ENCODE assay signal across 18 cellular contexts in the genomic region with DNA sequence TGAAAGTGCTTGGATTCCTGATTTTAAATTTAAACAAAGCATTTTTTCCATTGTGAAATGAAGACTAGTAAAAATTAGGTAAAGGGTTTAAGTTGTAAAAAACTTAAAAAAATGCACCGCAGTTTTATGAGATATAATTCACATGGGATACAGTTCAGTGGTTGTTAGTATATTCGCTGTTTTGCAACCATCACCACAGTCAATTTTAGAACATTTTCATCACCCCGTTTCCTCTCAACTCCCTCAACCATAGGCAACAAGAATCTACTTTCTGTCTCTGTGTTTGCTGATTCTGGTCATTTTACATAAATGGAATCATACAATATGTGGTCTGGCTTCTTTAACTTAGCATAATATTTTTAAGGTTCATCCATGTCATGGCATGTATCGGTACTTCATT.
DNase-seq lines count a peak whose midpoint lies in the region; ATAC-seq and TF ChIP-seq lines count a peak whose summit lies in the region.
"Had no signal": no experiment of that assay in that cellular context is flagged by ENCODE, and none has a peak within 500 bp of the region (broad histone marks: within the 10 kb centered on the region; RNA-seq: fewer than 3 reads in every experiment).

No MANE protein-coding gene starts in this region.

- no peaks in the 10 kb centered on the region for H3K27me3 Mint-ChIP-seq in memory B cell

- peak overlapping the region; percentile 72 for H3K4me3 ChIP-seq in GM12865 (ENCODE audit: low read depth, low read length)
- H3K4me3 ChIP-seq: lung, Peyer's patch, testis had no signal

- no peak for ATAC-seq in memory B cell (ENCODE audit: low read depth)
- no peak for ATAC-seq in GM18873 (IDR thresholded peaks at IDR 0.05; ENCODE audit: low FRiP score, unreplicated experiment)
- ATAC-seq: HepG2 had no signal

- peaks cover 57% of the 10 kb centered on the region for H3K4me1 Mint-ChIP-seq in memory B cell

- TF ChIP-seq CTCF in GM12865 (IDR thresholded peaks at IDR 0.05; ENCODE audit: insufficient read depth, low read depth, low read length, missing control alignments) = no peak

- peak overlapping the region; percentile 76 for H3K4me3 Mint-ChIP-seq in memory B cell
- H3K4me3 Mint-ChIP-seq: T-helper 1 cell treated with Interleukin-12 subunit alpha and Interleukin-12 subunit beta and Interleukin-4 antibody, amounts not matched to agents 30 μg/mL and 1 μg/mL, for 36 hours had no signal

- H3K36me3 Mint-ChIP-seq in memory B cell = peaks cover 16% of the 10 kb centered on the region

- DNase-seq in AML-193 (lab: John Stamatoyannopoulos, UW) (peak; percentile 54 to 58), GM12865 (ENCODE audit: low read depth) (peak; percentile 46), SIG-M5 (lab: John Stamatoyannopoulos, UW) (peak; percentile 35), memory B cell (ENCODE audit: low spot score in 2 of 2) (no peak), epidermal melanocyte (ENCODE audit: insufficient read length, low spot score) (no peak), foreskin melanocyte (no peak), pons (ENCODE audit: low spot score) (no peak)
- DNase-seq: activated CD4-positive, CD25-positive, alpha-beta regulatory T cell treated with anti-CD3 and anti-CD28 coated beads, Interleukin-2, amount 50 U/mL, for 72 hours; DND-41; dorsolateral prefrontal cortex; NCI-H1436; NCI-H446 treated with DMSO at 0.1 percent for 48 hours; testis had no signal

- peak overlapping the region; percentile 51 for H3K27ac Mint-ChIP-seq in memory B cell
- H3K27ac Mint-ChIP-seq: T-helper 1 cell treated with Interleukin-12 subunit alpha and Interleukin-12 subunit beta and Interleukin-4 antibody, amounts not matched to agents 30 μg/mL and 1 μg/mL, for 36 hours had no signal

- no peaks in the 10 kb centered on the region for H3K9me3 Mint-ChIP-seq in memory B cell
- H3K9me3 Mint-ChIP-seq: T-helper 1 cell treated with Interleukin-12 subunit alpha and Interleukin-12 subunit beta and Interleukin-4 antibody, amounts not matched to agents 30 μg/mL and 1 μg/mL, for 36 hours had no signal

Comparison
In these comparisons a context has a peak if more than half of its experiments do, and no peak if none do; other contexts are left out.
1. DNase-seq: peak in AML-193 (2 of 2), GM12865 (single experiment) and SIG-M5 (single experiment); none in memory B cell (0 of 2), epidermal melanocyte (single experiment), foreskin melanocyte (single experiment) and pons (single experiment).